ENCODE assay signal across 8 cellular contexts in the genomic region with DNA sequence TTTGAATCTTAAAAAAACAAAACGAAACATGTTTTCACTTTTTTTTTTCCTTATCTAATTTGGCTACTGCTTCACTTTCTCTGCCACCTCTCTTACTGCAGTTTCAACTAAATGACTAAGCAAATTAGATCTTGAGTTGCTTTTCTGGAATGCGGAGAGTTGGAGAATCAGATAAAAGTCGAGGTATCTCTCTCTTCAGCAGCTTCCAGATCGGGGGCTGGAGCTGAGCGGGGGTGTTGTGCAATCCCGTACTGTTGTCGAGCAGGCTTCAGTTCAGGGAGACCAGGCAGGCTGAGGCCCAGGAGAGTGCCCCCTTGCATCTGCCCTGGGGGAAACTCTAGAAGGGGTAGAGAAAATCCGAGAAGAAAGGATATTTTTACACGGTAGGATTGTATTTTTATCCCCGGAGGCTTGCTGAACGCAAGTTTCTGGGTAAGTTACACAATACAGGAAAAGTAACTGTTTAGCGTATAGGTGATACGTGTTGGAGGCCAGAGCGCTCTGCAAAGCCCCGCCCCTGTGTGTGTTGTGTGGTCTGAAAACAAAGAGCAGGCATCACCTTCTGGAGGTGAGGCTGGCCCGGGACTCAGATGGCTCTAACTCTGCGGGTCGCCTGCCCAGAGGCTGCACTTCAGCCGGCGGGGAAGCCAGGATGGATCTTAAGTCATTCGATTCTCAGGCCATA.
DNase-seq lines count a peak whose midpoint lies in the region; ATAC-seq and TF ChIP-seq lines count a peak whose summit lies in the region.

No MANE protein-coding gene starts in this region.

- TF ChIP-seq CTCF in left ventricle myocardium inferior (IDR thresholded peaks at IDR 0.05; ENCODE audit: borderline replicate concordance): no peak

- H3K27ac ChIP-seq in left ventricle myocardium inferior (replicated peaks): no peak overlapping the region

- H3K36me3 ChIP-seq in left ventricle myocardium inferior: no peaks in the 10 kb centered on the region

- no peaks in the 10 kb centered on the region for H3K27me3 ChIP-seq in left ventricle myocardium inferior (ENCODE audit: low read depth)

- CTCF ChIA-PET in HEK293T (lab: Yijun Ruan, JAX): no interaction called here

- ATAC-seq in Right ventricle myocardium inferior (no peak), sciatic nerve (peak; percentile 66), HG03469 (IDR thresholded peaks at IDR 0.05; ENCODE audit: unreplicated experiment) (no peak)

- POLR2A ChIA-PET in HEK293T (lab: Yijun Ruan, JAX): no interaction called here

- H3K4me1 ChIP-seq in left ventricle myocardium inferior: no peaks in the 10 kb centered on the region

- no peak overlapping the region for H3K4me3 ChIP-seq in left ventricle myocardium inferior

- DNase-seq in Right ventricle myocardium inferior (ENCODE audit: missing footprints) (peak; percentile 79), left ventricle myocardium inferior (no peak), germinal center (ENCODE audit: low spot score) (peak; percentile 28), sciatic nerve (ENCODE audit: low spot score) (no peak), NCI-H1105 (lab: John Stamatoyannopoulos, UW) (no peak), HEK293T (ENCODE audit: extremely low spot score) (no peak)
- peak; percentile 73 for DNase-seq in activated T-cell treated with anti-CD3 and anti-CD28 coated beads, Interleukin-2, amount 50 U/mL, for 1 hour

- intact Hi-C loops in Right ventricle myocardium inferior (cut with DNase I) (no loop called here), left ventricle myocardium inferior (cut with micrococcal nuclease) (no loop called here), sciatic nerve (cut with DNase I) (no loop called here)

- no peaks in the 10 kb centered on the region for H3K9me3 ChIP-seq in left ventricle myocardium inferior (replicated peaks)

TF ChIP-seq in HEK293T, 16 proteins besides CTCF, POLR2A, EP300 and RAD21:
- no peak for TF ChIP-seq NFRKB (IDR thresholded peaks at IDR 0.05)
- no peak for TF ChIP-seq HDGF (IDR thresholded peaks at IDR 0.05; ENCODE audit: borderline replicate concordance)
- TF ChIP-seq FOXK2 (IDR thresholded peaks at IDR 0.05): no peak
- no peak for TF ChIP-seq CTBP1 (IDR thresholded peaks at IDR 0.05; ENCODE audit: borderline replicate concordance)
- no peak for TF ChIP-seq BHLHE40 (IDR thresholded peaks at IDR 0.05; ENCODE audit: borderline replicate concordance)
- TF ChIP-seq LEF1 (IDR thresholded peaks at IDR 0.05; ENCODE audit: borderline replicate concordance): no peak
- no peak for TF ChIP-seq ELF4 (IDR thresholded peaks at IDR 0.05)
- TF ChIP-seq L3MBTL2 (conservative IDR thresholded peaks at IDR 0.05): no peak
- TF ChIP-seq FOXA1 (IDR thresholded peaks at IDR 0.05): no peak
- TF ChIP-seq SP1 (IDR thresholded peaks at IDR 0.05): no peak
- no peak for TF ChIP-seq ZNF384 (IDR thresholded peaks at IDR 0.05)
- TF ChIP-seq, protein P1, sequence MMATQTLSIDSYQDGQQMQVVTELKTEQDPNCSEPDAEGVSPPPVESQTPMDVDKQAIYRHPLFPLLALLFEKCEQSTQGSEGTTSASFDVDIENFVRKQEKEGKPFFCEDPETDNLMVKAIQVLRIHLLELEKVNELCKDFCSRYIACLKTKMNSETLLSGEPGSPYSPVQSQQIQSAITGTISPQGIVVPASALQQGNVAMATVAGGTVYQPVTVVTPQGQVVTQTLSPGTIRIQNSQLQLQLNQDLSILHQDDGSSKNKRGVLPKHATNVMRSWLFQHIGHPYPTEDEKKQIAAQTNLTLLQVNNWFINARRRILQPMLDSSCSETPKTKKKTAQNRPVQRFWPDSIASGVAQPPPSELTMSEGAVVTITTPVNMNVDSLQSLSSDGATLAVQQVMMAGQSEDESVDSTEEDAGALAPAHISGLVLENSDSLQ (IDR thresholded peaks at IDR 0.05): no peak
- no peak for TF ChIP-seq SUZ12 (IDR thresholded peaks at IDR 0.05)
- no peak for TF ChIP-seq ARNT (IDR thresholded peaks at IDR 0.05)
- no peak for TF ChIP-seq TARDBP (IDR thresholded peaks at IDR 0.05)

Comparison
In these comparisons a context has a peak if more than half of its experiments do, and no peak if none do; other contexts are left out.
1. DNase-seq: peak in Right ventricle myocardium inferior (single experiment), activated T-cell treated with anti-CD3 and anti-CD28 coated beads, Interleukin-2, amount 50 U/mL, for 1 hour (single experiment) and germinal center (single experiment); none in left ventricle myocardium inferior (single experiment), sciatic nerve (single experiment), NCI-H1105 (single experiment) and HEK293T (single experiment).